Comparison of ENCODE assay signal across 9 cellular contexts in the genomic region with DNA sequence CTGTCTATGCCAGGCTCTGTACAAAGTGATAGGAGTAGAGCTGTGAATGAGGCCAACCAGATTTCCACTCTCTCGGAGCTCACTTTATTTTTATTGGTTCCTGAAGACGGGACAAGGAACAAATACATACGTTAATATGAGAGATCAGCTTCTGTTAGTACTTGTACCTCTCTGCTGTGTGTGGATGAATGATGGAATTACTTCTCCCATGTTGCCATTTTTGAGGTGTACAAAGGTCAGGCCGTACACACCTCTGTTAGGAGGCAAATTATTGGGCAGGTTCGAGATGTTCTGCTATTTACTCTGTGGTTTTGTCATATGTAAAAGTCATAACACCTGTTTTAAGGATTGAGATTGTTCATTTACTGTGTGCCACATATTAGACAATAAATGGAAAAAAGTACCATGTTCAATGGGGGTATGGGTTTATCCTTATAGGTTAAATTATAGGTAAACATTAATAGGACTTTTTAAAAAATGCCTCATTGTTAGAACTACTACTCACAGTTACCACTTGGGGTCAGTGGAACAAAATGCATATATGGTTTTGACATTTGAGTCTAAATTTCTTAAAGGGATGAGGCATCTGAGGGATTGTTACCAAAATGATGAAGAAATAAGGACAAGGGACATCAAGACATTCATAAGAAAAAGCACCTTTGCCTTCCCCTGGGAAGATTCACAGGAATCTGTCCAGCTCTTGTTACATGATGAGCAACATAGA. TPM values are rescaled to one million over a fixed set of nuclear protein-coding genes. Genes with fewer than 3 reads are reported as not detected.
A peak's percentile ranks its signal among the peaks of the same experiment; 100 is the strongest.
DNase-seq lines count a peak whose midpoint lies in the region; ATAC-seq and TF ChIP-seq lines count a peak whose summit lies in the region.
"Had no signal": no experiment of that assay in that cellular context is flagged by ENCODE, and none has a peak within 500 bp of the region (broad histone marks: within the 10 kb centered on the region; RNA-seq: fewer than 3 reads in every experiment).

No MANE protein-coding gene starts in this region.

- TF ChIP-seq CTCF in foreskin fibroblast (IDR thresholded peaks at IDR 0.05; ENCODE audit: low read depth, low read length) (peak; percentile 8), tibial nerve (IDR thresholded peaks at IDR 0.05) (peak in 2 of 5 experiments; percentile 8 to 34)

- H3K9me3 Mint-ChIP-seq in activated naive CD4-positive, alpha-beta T cell treated with anti-CD3 and anti-CD28 coated beads, Interleukin-2, amount 50 U/mL, for 24 hours: no peaks in the 10 kb centered on the region

- no peak for TF ChIP-seq EP300 in tibial nerve (IDR thresholded peaks at IDR 0.05)

- H3K27me3 ChIP-seq in tibial nerve: no peaks in the 10 kb centered on the region

- no peak for ATAC-seq in esophagus mucosa

- peak overlapping the region; percentile 94 for H3K4me3 Mint-ChIP-seq in activated naive CD4-positive, alpha-beta T cell treated with anti-CD3 and anti-CD28 coated beads, Interleukin-2, amount 50 U/mL, for 24 hours

- H3K27ac Mint-ChIP-seq in activated naive CD4-positive, alpha-beta T cell treated with anti-CD3 and anti-CD28 coated beads, Interleukin-2, amount 50 U/mL, for 24 hours: peak overlapping the region; percentile 62

- H3K27ac ChIP-seq in tibial nerve: peak overlapping the region; percentile 88 to 99 (median 94)

- WGBS in tibial nerve, 2 donors: 56 to 62% methylated on average over 5 of the region's 5 CpGs

- no peak for DNase-seq in activated naive CD4-positive, alpha-beta T cell treated with anti-CD3 and anti-CD28 coated beads, Interleukin-2, amount 50 U/mL, for 16 hours
- DNase-seq in RKO (ENCODE audit: low spot score) (peak; percentile 28), foreskin fibroblast (peak; percentile 32 to 63), tibial nerve (ENCODE audit: low spot score in 2 of 2) (no peak), activated gamma-delta T cell (lab: John Stamatoyannopoulos, UW) (no peak), mesenteric fat pad (ENCODE audit: low spot score) (no peak)
- DNase-seq: NCI-H2107 had no signal

- H3K4me3 ChIP-seq in foreskin fibroblast (ENCODE audit: low read depth in 1 of 2, low read length in 2 of 2): peak overlapping the region; percentile 84 to 90
- peak overlapping the region in 2 of 4 donors; percentile 66 to 80 for H3K4me3 ChIP-seq in tibial nerve

- H3K4me1 ChIP-seq in tibial nerve: peaks cover 0 to 54% (median 9%) of the 10 kb centered on the region in 4 donors

- peaks cover 55% of the 10 kb centered on the region for H3K4me1 Mint-ChIP-seq in activated naive CD4-positive, alpha-beta T cell treated with anti-CD3 and anti-CD28 coated beads, Interleukin-2, amount 50 U/mL, for 24 hours

- H3K27me3 Mint-ChIP-seq in activated naive CD4-positive, alpha-beta T cell treated with anti-CD3 and anti-CD28 coated beads, Interleukin-2, amount 50 U/mL, for 24 hours: no peaks in the 10 kb centered on the region

- peaks cover 1% of the 10 kb centered on the region for H3K36me3 Mint-ChIP-seq in activated naive CD4-positive, alpha-beta T cell treated with anti-CD3 and anti-CD28 coated beads, Interleukin-2, amount 50 U/mL, for 24 hours

- no peaks in the 10 kb centered on the region for H3K36me3 ChIP-seq in tibial nerve

- H3K9me3 ChIP-seq in tibial nerve: no peaks in the 10 kb centered on the region

- no peak for TF ChIP-seq POLR2A in tibial nerve (IDR thresholded peaks at IDR 0.05)

RNA-seq across cellular contexts. Expression of gene WBP11, which starts 26.9 kb away (rescaled TPM):
- total RNA-seq in tibial nerve: 10 to 100 TPM; 11.7 to 22.6 (median 19.2) TPM
- total RNA-seq in esophagus mucosa: 28.5 TPM
- total RNA-seq in mesenteric fat pad: 45.4 TPM

RNA-seq across cellular contexts. Expression of gene C12orf60, which starts 27.1 kb away (rescaled TPM):
- total RNA-seq in tibial nerve (1 to 10 TPM in 1 of 4 donors, under 1 TPM in 3; 0.20 to 2.1 (median 0.89) TPM), esophagus mucosa (0.76 TPM), mesenteric fat pad (0.51 TPM)

RNA-seq across cellular contexts. Expression of gene SMCO3, which starts 37.6 kb away (rescaled TPM):
- total RNA-seq in tibial nerve (10 to 100 TPM in 1 of 4 donors, 1 to 10 TPM in 3; 1.2 to 10.5 (median 6.2) TPM), esophagus mucosa (not detected), mesenteric fat pad (not detected)

Comparison
In these comparisons a context has a peak if more than half of its experiments do, and no peak if none do; other contexts are left out.
1. DNase-seq: peak in RKO (single experiment) and foreskin fibroblast (2 of 2); none in activated naive CD4-positive, alpha-beta T cell treated with anti-CD3 and anti-CD28 coated beads, Interleukin-2, amount 50 U/mL, for 16 hours (single experiment), tibial nerve (0 of 2), activated gamma-delta T cell (single experiment) and mesenteric fat pad (single experiment).